13 cellular contexts compared by ENCODE assay signal in genomic region chr4:121253961-121254360, GRCh38.
A peak's percentile ranks its signal among the peaks of the same experiment; 100 is the strongest.
DNase-seq lines count a peak whose midpoint lies in the region; ATAC-seq and TF ChIP-seq lines count a peak whose summit lies in the region.
"Had no signal": no experiment of that assay in that cellular context is flagged by ENCODE, and none has a peak within 500 bp of the region (broad histone marks: within the 10 kb centered on the region; RNA-seq: fewer than 3 reads in every experiment).

No MANE protein-coding gene starts in this region.

- H4K91ac ChIP-seq in H9 (ENCODE audit: insufficient read length, low read depth, low read length) = no peak overlapping the region

- no peak overlapping the region for H2BK15ac ChIP-seq in H9 (ENCODE audit: low read depth, low read length)

- H3K79me2 ChIP-seq in DND-41 (ENCODE audit: insufficient read depth, low read length) (no peaks in the 10 kb centered on the region), H9 (ENCODE audit: insufficient read depth, low read length) (no peaks in the 10 kb centered on the region)

- ATAC-seq in DND-41 (ENCODE audit: insufficient read depth, low read depth) = peak; percentile 52
- peak; percentile 74 for ATAC-seq in naive thymus-derived CD4-positive, alpha-beta T cell

- H3K79me1 ChIP-seq in H9 (ENCODE audit: insufficient read depth, low read depth, low read length, poor library complexity, severe bottlenecking) = no peaks in the 10 kb centered on the region

- H4K20me1 ChIP-seq in DND-41 (ENCODE audit: insufficient read depth, low read length) = no peaks in the 10 kb centered on the region
- H4K20me1 ChIP-seq in H9 (ENCODE audit: control insufficient read depth, insufficient read depth, insufficient read length) = no peaks in the 10 kb centered on the region

- no peak overlapping the region for H3K4me3 ChIP-seq in DND-41 (ENCODE audit: low read depth in 1 of 2, low read length in 2 of 2)
- H3K4me3 ChIP-seq in naive thymus-derived CD4-positive, alpha-beta T cell (ENCODE audit: low read length) = no peak overlapping the region
- H3K4me3 ChIP-seq in H7 (ENCODE audit: insufficient read depth, low read depth, low read length) = no peak overlapping the region
- H3K4me3 ChIP-seq: left ventricle myocardium inferior had no signal

- H4K8ac ChIP-seq in H9 (replicated peaks; ENCODE audit: insufficient read length, low read depth, low read length) = peak overlapping the region; percentile 88

- H3K4me3 Mint-ChIP-seq in H9 = no peak overlapping the region
- no peak overlapping the region for H3K4me3 Mint-ChIP-seq in naive thymus-derived CD4-positive, alpha-beta T cell
- H3K4me3 Mint-ChIP-seq: endodermal cell had no signal

- intact Hi-C loops in naive thymus-derived CD4-positive, alpha-beta T cell (cut with micrococcal nuclease) = loop anchor here (2.0 to 10.0 kb wide), 6 partner anchors 27 to 535 kb away; no protein-coding TSS in a partner anchor

- CTCF ChIA-PET in naive thymus-derived CD4-positive, alpha-beta T cell (lab: Charles Lee) = interaction anchor here (0.5 to 7.6 kb wide), 4 partner anchors 55 to 1181 kb away, joined by 3 to 90 read pairs (median 4); no protein-coding TSS in a partner anchor

- no peak overlapping the region for H2BK12ac ChIP-seq in H9 (ENCODE audit: insufficient read length, low read depth, low read length)

- H3K4ac ChIP-seq in H9 (ENCODE audit: low read depth, low read length) = no peak overlapping the region

- POLR2A ChIA-PET in naive thymus-derived CD4-positive, alpha-beta T cell (lab: Charles Lee) = interaction anchor here (1.1 kb wide), 1 partner anchor 62 kb away, joined by 4 read pairs; no protein-coding TSS in a partner anchor

- peaks cover 6 to 9% of the 10 kb centered on the region in 2 experiments; a peak in 3 of 4 replicates for H3K4me1 Mint-ChIP-seq in H9
- peaks cover 14 to 74% (median 70%) of the 10 kb centered on the region in 7 donors for H3K4me1 Mint-ChIP-seq in naive thymus-derived CD4-positive, alpha-beta T cell

- H3K27me3 ChIP-seq in DND-41 (ENCODE audit: insufficient read depth, low read length, poor library complexity) (no peaks in the 10 kb centered on the region), H9 (ENCODE audit: insufficient read depth, low read length) (no peaks in the 10 kb centered on the region), H7 (ENCODE audit: control insufficient read depth, insufficient read depth, low read length) (no peaks in the 10 kb centered on the region)
- no peaks in the 10 kb centered on the region for H3K27me3 ChIP-seq in naive thymus-derived CD4-positive, alpha-beta T cell (ENCODE audit: control insufficient read depth in 2 of 2, insufficient read depth in 2 of 2, low read length in 2 of 2)

- TF ChIP-seq CTCF in DND-41 (IDR thresholded peaks at IDR 0.05; ENCODE audit: borderline replicate concordance, extremely low read depth, low read length, poor library complexity, severe bottlenecking) (no peak), H9 (conservative IDR thresholded peaks at IDR 0.05) (no peak)

- no CpG with 5 or more reads among the region's 2 CpGs for WGBS in H9 (ENCODE audit: extremely low coverage, insufficient read length, low lambda C conversion rate)

- H2BK5ac ChIP-seq in H9 (ENCODE audit: insufficient read length, low read length) = no peak overlapping the region

- H3K27me3 Mint-ChIP-seq in H9 (ENCODE audit: low read depth) = no peaks in the 10 kb centered on the region
- H3K27me3 Mint-ChIP-seq in naive thymus-derived CD4-positive, alpha-beta T cell = no peaks in the 10 kb centered on the region

- no peak overlapping the region for H2AK5ac ChIP-seq in H9 (ENCODE audit: insufficient read length, low read length)

- H3K9me3 Mint-ChIP-seq in H9 = peaks cover 0 to 2% of the 10 kb centered on the region in 2 experiments; a peak in 1 of 5 replicates
- H3K9me3 Mint-ChIP-seq in naive thymus-derived CD4-positive, alpha-beta T cell = peaks cover 0 to 2% (median 0%) of the 10 kb centered on the region in 11 donors

- H3T11ph ChIP-seq in H9 (ENCODE audit: low read length) = no peak overlapping the region

- H3K36me3 ChIP-seq in DND-41 (ENCODE audit: insufficient read depth, low read length) = no peaks in the 10 kb centered on the region
- H3K36me3 ChIP-seq in naive thymus-derived CD4-positive, alpha-beta T cell (ENCODE audit: control insufficient read depth in 2 of 3, insufficient read depth in 3 of 3, low read length in 3 of 3) = no peaks in the 10 kb centered on the region
- no peaks in the 10 kb centered on the region for H3K36me3 ChIP-seq in H7 (replicated peaks; ENCODE audit: control insufficient read depth, insufficient read depth, low read length)
- H3K36me3 ChIP-seq: left ventricle myocardium inferior had no signal

- peaks cover 0 to 1% (median 0%) of the 10 kb centered on the region in 3 experiments; a peak in 1 of 7 replicates for H3K36me3 Mint-ChIP-seq in H9 (ENCODE audit: insufficient read depth in 1 of 3, low read depth in 3 of 3)
- H3K36me3 Mint-ChIP-seq in naive thymus-derived CD4-positive, alpha-beta T cell = peaks cover 0 to 8% (median 0%) of the 10 kb centered on the region in 5 donors

- peak overlapping the region in 1 of 3 experiments; percentile 33; a peak in 1 of 7 replicates for H3K27ac Mint-ChIP-seq in H9
- H3K27ac Mint-ChIP-seq in naive thymus-derived CD4-positive, alpha-beta T cell = peak overlapping the region in 3 of 9 donors; percentile 4 to 58 (median 10)
- H3K27ac Mint-ChIP-seq: endodermal cell had no signal

- H4K5ac ChIP-seq in H9 (ENCODE audit: insufficient read length, low read depth, low read length) = no peak overlapping the region

- H2BK120ac ChIP-seq in H9 (ENCODE audit: low read depth, low read length, poor library complexity, severe bottlenecking) = no peak overlapping the region

- no peak overlapping the region for H3K14ac ChIP-seq in H9 (ENCODE audit: insufficient read depth, low read length)

- H3K23ac ChIP-seq in H9 (ENCODE audit: insufficient read length, low read depth, low read length) = no peak overlapping the region

- H3K4me2 ChIP-seq in DND-41 (ENCODE audit: insufficient read depth, low read length) = no peak overlapping the region
- H3K4me2 ChIP-seq in H9 (ENCODE audit: insufficient read depth, insufficient read length, low read length) = no peak overlapping the region

- no peak overlapping the region for H3K18ac ChIP-seq in H9 (ENCODE audit: insufficient read length, low read depth, low read length)

- H3K9me3 ChIP-seq in DND-41 (ENCODE audit: insufficient read depth, low read length, severe bottlenecking) (no peaks in the 10 kb centered on the region), H9 (ENCODE audit: control insufficient read depth, low read depth, low read length) (no peaks in the 10 kb centered on the region)
- H3K9me3 ChIP-seq in naive thymus-derived CD4-positive, alpha-beta T cell (ENCODE audit: control insufficient read depth in 2 of 3, low read length in 3 of 3) = no peaks in the 10 kb centered on the region
- H3K9me3 ChIP-seq: left ventricle myocardium inferior had no signal

- H2AFZ ChIP-seq in DND-41 (ENCODE audit: low read depth, low read length) = peak overlapping the region; percentile 53; the same call in 1 of the 2 replicates
- H2AFZ ChIP-seq in H9 (ENCODE audit: low read length) = no peak overlapping the region

- no peaks in the 10 kb centered on the region for H3K23me2 ChIP-seq in H9 (ENCODE audit: insufficient read length, low read depth, low read length, poor library complexity, severe bottlenecking)

- H3K9ac ChIP-seq in DND-41 (ENCODE audit: low read depth, low read length) = no peak overlapping the region
- H3K9ac ChIP-seq in H9 (ENCODE audit: extremely low read depth, insufficient read length, low read length) = no peak overlapping the region

- peak; percentile 19 for DNase-seq in DND-41
- no peak for DNase-seq in H9
- peak; percentile 23 for DNase-seq in activated gamma-delta T cell treated with Interleukin-2 at 50 U/mL for 16 hours
- no peak for DNase-seq in naive thymus-derived CD4-positive, alpha-beta T cell
- no peak for DNase-seq in H7
- no peak for DNase-seq in GM03348 (ENCODE audit: low spot score)
- no peak for DNase-seq in SW 1271 (lab: John Stamatoyannopoulos, UW)
- DNase-seq: AML-193, DMS153, endodermal cell, GOT3, left ventricle myocardium inferior, NCI-H187 had no signal

- no peak overlapping the region for H2BK20ac ChIP-seq in H9 (ENCODE audit: low read depth, low read length, poor library complexity, severe bottlenecking)

- H3K4me1 ChIP-seq in DND-41 (ENCODE audit: insufficient read depth, low read length) = peaks cover 28% of the 10 kb centered on the region
- no peaks in the 10 kb centered on the region for H3K4me1 ChIP-seq in H9 (ENCODE audit: insufficient read depth, low read length)
- peaks cover 14 to 49% of the 10 kb centered on the region in 2 donors for H3K4me1 ChIP-seq in naive thymus-derived CD4-positive, alpha-beta T cell (ENCODE audit: control insufficient read depth in 2 of 2, insufficient read depth in 2 of 2, low read length in 2 of 2)
- H3K4me1 ChIP-seq: left ventricle myocardium inferior had no signal

- H3K27ac ChIP-seq in DND-41 (ENCODE audit: low read length) (peak overlapping the region; percentile 7; the same call in 1 of the 2 replicates), H9 (ENCODE audit: insufficient read length, low read depth, low read length) (no peak overlapping the region)
- H3K27ac ChIP-seq in naive thymus-derived CD4-positive, alpha-beta T cell (ENCODE audit: low read depth, low read length) = peak overlapping the region; percentile 0
- H3K27ac ChIP-seq: left ventricle myocardium inferior had no signal

- no peak overlapping the region for H3K56ac ChIP-seq in H9 (ENCODE audit: insufficient read length, low read depth, low read length)

Comparison
In these comparisons a context has a peak if more than half of its experiments do, and no peak if none do; other contexts are left out.
1. DNase-seq: peak in DND-41 (single experiment) and activated gamma-delta T cell treated with Interleukin-2 at 50 U/mL for 16 hours (single experiment); none in H9 (single experiment), naive thymus-derived CD4-positive, alpha-beta T cell (0 of 9), H7 (single experiment), GM03348 (single experiment) and SW 1271 (0 of 2).